27 cellular contexts compared by ENCODE assay signal in the genomic region with DNA sequence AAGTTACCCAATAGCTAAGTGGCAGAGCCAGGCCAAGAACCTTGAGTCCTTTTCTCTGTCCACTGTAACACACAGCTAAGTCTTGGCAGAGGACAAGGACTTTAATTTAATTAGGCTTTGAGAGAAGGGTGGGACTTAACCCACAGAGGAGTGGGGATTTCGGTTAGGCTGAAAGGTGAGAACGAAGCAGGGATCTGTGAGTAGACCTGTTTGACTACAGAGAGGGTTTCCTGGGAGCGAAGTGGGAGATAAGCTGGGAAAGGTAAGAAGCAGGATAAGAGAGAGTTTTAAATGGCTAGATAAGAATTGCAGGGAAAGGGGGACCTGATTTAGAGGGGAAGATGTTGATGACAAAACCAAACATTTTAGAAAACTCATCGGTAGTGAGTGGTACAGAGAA. TPM values are rescaled to one million over a fixed set of nuclear protein-coding genes. Genes with fewer than 3 reads are reported as not detected.
DNase-seq lines count a peak whose midpoint lies in the region; ATAC-seq and TF ChIP-seq lines count a peak whose summit lies in the region.
"Had no signal": no experiment of that assay in that cellular context is flagged by ENCODE, and none has a peak within 500 bp of the region (broad histone marks: within the 10 kb centered on the region; RNA-seq: fewer than 3 reads in every experiment).

No MANE protein-coding gene starts in this region.

- H3F3A ChIP-seq in GM23248 (ENCODE audit: insufficient read depth): peaks cover 37% of the 10 kb centered on the region

- H3K18ac ChIP-seq in mesenchymal stem cell (ENCODE audit: low read depth in 1 of 2, low read length in 2 of 2): no peak overlapping the region

- in situ Hi-C loops in GM23248 (cut with MboI): no loop called here

- H3K27me3 Mint-ChIP-seq in T-cell (peaks cover 8 to 18% of the 10 kb centered on the region in 2 donors), progenitor cell of endocrine pancreas (peaks cover 16% of the 10 kb centered on the region)

- H3K79me2 ChIP-seq in GM23248 (ENCODE audit: insufficient read depth): peaks cover 29% of the 10 kb centered on the region

- H3K4me1 ChIP-seq in GM23248 (ENCODE audit: insufficient read depth): peaks cover 31% of the 10 kb centered on the region
- H3K4me1 ChIP-seq in mesenchymal stem cell (ENCODE audit: control insufficient read depth, insufficient read depth, low read depth, low read length): peaks cover 7% of the 10 kb centered on the region

- H2AK5ac ChIP-seq in mesenchymal stem cell (ENCODE audit: low read length, severe bottlenecking): peak overlapping the region; percentile 5

- H3K4me2 ChIP-seq in GM23248 (ENCODE audit: unreplicated experiment) (no peak overlapping the region), mesenchymal stem cell (ENCODE audit: low read length, poor library complexity, severe bottlenecking) (no peak overlapping the region)

- POLR2A ChIA-PET in T-cell (lab: Charles Lee): no interaction called here

- H3K9me3 Mint-ChIP-seq in T-cell: no peaks in the 10 kb centered on the region
- H3K9me3 Mint-ChIP-seq in progenitor cell of endocrine pancreas (ENCODE audit: low read depth): no peaks in the 10 kb centered on the region
- H3K9me3 Mint-ChIP-seq: activated B cell treated with CpG ODN at 0.5 μM for 24 hours; activated CD8-positive, alpha-beta T cell treated with anti-CD3 and anti-CD28 coated beads for 36 hours; T-helper 2 cell treated with Interferon-gamma antibody and Interleukin-4, amounts not matched to agents 5 μg/mL and 100 μg/mL, for 36 hours had no signal

- no peaks in the 10 kb centered on the region for H3K79me1 ChIP-seq in mesenchymal stem cell (replicated peaks; ENCODE audit: low read length, poor library complexity, severe bottlenecking)

- H3K4me1 Mint-ChIP-seq in T-cell (peaks cover 22 to 31% (median 29%) of the 10 kb centered on the region in 3 donors), progenitor cell of endocrine pancreas (ENCODE audit: low read depth) (peaks cover 33% of the 10 kb centered on the region)

- H2AFZ ChIP-seq in GM23248 (peak overlapping the region; percentile 76; the same call in 1 of the 2 replicates), mesenchymal stem cell (ENCODE audit: low read depth, low read length) (no peak overlapping the region)

- H3K9ac ChIP-seq in GM23248 (no peak overlapping the region), mesenchymal stem cell (ENCODE audit: low read length) (no peak overlapping the region)

- H3K36me3 ChIP-seq in GM23248 (ENCODE audit: low read depth) (no peaks in the 10 kb centered on the region; the same call in 1 of the 2 replicates), mesenchymal stem cell (ENCODE audit: control insufficient read depth in 1 of 2, insufficient read depth in 2 of 2, low read depth in 1 of 2, low read length in 2 of 2) (no peaks in the 10 kb centered on the region)
- H3K36me3 ChIP-seq: ascending aorta, heart left ventricle, SJCRH30, thyroid gland had no signal

- DNase-seq in GM23248 (no peak), T-cell (no peak), mesenchymal stem cell (no peak), progenitor cell of endocrine pancreas (ENCODE audit: low spot score, unreplicated experiment) (no peak), A172 (ENCODE audit: low spot score) (no peak), SHP77 treated with DMSO at 0.1 percent for 48 hours (lab: John Stamatoyannopoulos, UW) (no peak)
- DNase-seq: activated B cell treated with CpG ODN at 0.5 μM for 24 hours; activated CD8-positive, alpha-beta T cell treated with anti-CD3 and anti-CD28 coated beads for 36 hours; activated naive CD4-positive, alpha-beta T cell treated with Interleukin-2 at 50 U/mL for 16 hours; DND-41; dorsolateral prefrontal cortex; heart left ventricle; NCI-H1092 treated with DMSO at 0.1 percent for 48 hours; NCI-H2029; NCI-H345; NK-92 treated with Interleukin-12 subunit alpha and Interleukin-12 subunit beta, amount 100 ng/mL, for 24 hours; occipital lobe; retina; SJCRH30; stimulated activated CD4-positive, alpha-beta T cell treated with anti-CD3 and anti-CD28 coated beads, Interleukin-4, amount 100 ng/mL, for 1 hour; stimulated activated naive CD4-positive, alpha-beta T cell treated with Interleukin-2 at 50 U/mL for 16 hours; thyroid gland had no signal

- ATAC-seq in T-cell (replicated peaks in 1 of 4) (no peak), GM18511 (IDR thresholded peaks at IDR 0.05; ENCODE audit: unreplicated experiment) (no peak), HG03457 (IDR thresholded peaks at IDR 0.05; ENCODE audit: unreplicated experiment) (no peak)
- ATAC-seq: activated CD8-positive, alpha-beta T cell treated with anti-CD3 and anti-CD28 coated beads for 36 hours; GM12878; heart left ventricle had no signal

- H2BK15ac ChIP-seq in mesenchymal stem cell (ENCODE audit: low read depth, poor library complexity, severe bottlenecking): no peak overlapping the region

- no peak overlapping the region for H3K27ac ChIP-seq in GM23248
- no peak overlapping the region for H3K27ac ChIP-seq in mesenchymal stem cell (ENCODE audit: low read length, poor library complexity, severe bottlenecking)
- H3K27ac ChIP-seq: SJCRH30 had no signal

- no peak overlapping the region for H4K91ac ChIP-seq in mesenchymal stem cell (ENCODE audit: low read length)

- 95 to 97% methylated on average over 4 of the region's 4 CpGs for WGBS in GM23248 (ENCODE audit: low coverage in 1 of 2, low lambda C conversion rate in 2 of 2, missing lambda C conversion rate in 2 of 2), 2 experiments
- WGBS in mesenchymal stem cell: 82% methylated on average over 4 of the region's 4 CpGs

- no peak overlapping the region for H2BK12ac ChIP-seq in mesenchymal stem cell (ENCODE audit: low read length in 2 of 2)

- no peaks in the 10 kb centered on the region; the same call in 1 of the 2 replicates for H3K9me2 ChIP-seq in GM23248 (ENCODE audit: insufficient read depth)

- H3K14ac ChIP-seq in mesenchymal stem cell (ENCODE audit: low read length in 2 of 2): no peak overlapping the region

- H2BK5ac ChIP-seq in mesenchymal stem cell (ENCODE audit: low read depth, low read length, poor library complexity, severe bottlenecking): no peak overlapping the region

- CTCF ChIA-PET in T-cell (lab: Charles Lee): no interaction called here

- H3K27me3 ChIP-seq in GM23248 (replicated peaks; ENCODE audit: insufficient read depth): no peaks in the 10 kb centered on the region
- no peaks in the 10 kb centered on the region for H3K27me3 ChIP-seq in mesenchymal stem cell (ENCODE audit: control insufficient read depth in 1 of 2, insufficient read depth in 1 of 2, low read length in 2 of 2)
- H3K27me3 ChIP-seq: ascending aorta, dorsolateral prefrontal cortex, heart left ventricle, SJCRH30, thyroid gland had no signal

- no peak overlapping the region for H3K23ac ChIP-seq in mesenchymal stem cell (ENCODE audit: low read length in 2 of 2)

- H4K8ac ChIP-seq in mesenchymal stem cell (ENCODE audit: low read length): no peak overlapping the region

- peak overlapping the region in 1 of 2 donors; percentile 24 for H3K27ac Mint-ChIP-seq in T-cell
- H3K27ac Mint-ChIP-seq in progenitor cell of endocrine pancreas: peak overlapping the region; percentile 14
- H3K27ac Mint-ChIP-seq: activated B cell treated with CpG ODN at 0.5 μM for 24 hours; activated CD8-positive, alpha-beta T cell treated with anti-CD3 and anti-CD28 coated beads for 36 hours had no signal

- no peak overlapping the region for H2BK120ac ChIP-seq in mesenchymal stem cell (ENCODE audit: low read depth, low read length)

- H3K4me3 ChIP-seq in GM23248 (no peak overlapping the region), mesenchymal stem cell (ENCODE audit: insufficient read depth in 1 of 2, low read depth in 1 of 2, low read length in 2 of 2) (no peak overlapping the region)
- H3K4me3 ChIP-seq: ascending aorta, GM12878, heart left ventricle, SJCRH30, thyroid gland had no signal

- no peaks in the 10 kb centered on the region for H3K9me3 ChIP-seq in GM23248 (ENCODE audit: low read depth)
- H3K9me3 ChIP-seq in mesenchymal stem cell (ENCODE audit: control insufficient read depth, low read length): no peaks in the 10 kb centered on the region
- H3K9me3 ChIP-seq: ascending aorta, heart left ventricle, SJCRH30, thyroid gland had no signal

- TF ChIP-seq CTCF in progenitor cell of endocrine pancreas (IDR thresholded peaks at IDR 0.05; ENCODE audit: unreplicated experiment): no peak

- H3K36me3 Mint-ChIP-seq in T-cell (no peaks in the 10 kb centered on the region), progenitor cell of endocrine pancreas (ENCODE audit: insufficient read depth) (no peaks in the 10 kb centered on the region)

- no peaks in the 10 kb centered on the region for H4K20me1 ChIP-seq in GM23248 (ENCODE audit: insufficient read depth)

- H3K4me3 Mint-ChIP-seq in T-cell (peak overlapping the region in 2 of 3 donors; percentile 35 to 97), progenitor cell of endocrine pancreas (ENCODE audit: low read depth) (peak overlapping the region; percentile 12)
- H3K4me3 Mint-ChIP-seq: activated B cell treated with CpG ODN at 0.5 μM for 24 hours; activated CD8-positive, alpha-beta T cell treated with anti-CD3 and anti-CD28 coated beads for 36 hours; T-helper 2 cell treated with Interferon-gamma antibody and Interleukin-4, amounts not matched to agents 5 μg/mL and 100 μg/mL, for 36 hours had no signal

- no peak overlapping the region for H3K4ac ChIP-seq in mesenchymal stem cell (ENCODE audit: low read depth in 1 of 2, low read length in 2 of 2)

RNA-seq across cellular contexts. Expression of gene PPFIBP1, which starts 2.0 kb away (rescaled TPM):
- total RNA-seq in GM23248 (2014; rRNA removed; shearing (Covaris generic)): 99.7 and 101 TPM in 2 replicates
- polyA plus RNA-seq in GM23248 (2016; fragmentation: Nextera tagmentation; extraction: Ambion mirVana): 80.2 and 86.0 TPM in 2 replicates
- 1 to 10 TPM; 4.1 to 6.1 (median 5.8) TPM for total RNA-seq in T-cell
- polyA plus RNA-seq in mesenchymal stem cell (2013, experiment 1 of 2): 47.8 TPM
- 46.7 TPM for polyA plus RNA-seq in mesenchymal stem cell (2013, experiment 2 of 2)
- 85.4 and 85.7 TPM in 2 replicates for total RNA-seq in progenitor cell of endocrine pancreas
- total RNA-seq in A172 (2014; rRNA removed; shearing (Covaris generic)): 43.2 and 82.3 TPM in 2 replicates
